In the genomic region with DNA sequence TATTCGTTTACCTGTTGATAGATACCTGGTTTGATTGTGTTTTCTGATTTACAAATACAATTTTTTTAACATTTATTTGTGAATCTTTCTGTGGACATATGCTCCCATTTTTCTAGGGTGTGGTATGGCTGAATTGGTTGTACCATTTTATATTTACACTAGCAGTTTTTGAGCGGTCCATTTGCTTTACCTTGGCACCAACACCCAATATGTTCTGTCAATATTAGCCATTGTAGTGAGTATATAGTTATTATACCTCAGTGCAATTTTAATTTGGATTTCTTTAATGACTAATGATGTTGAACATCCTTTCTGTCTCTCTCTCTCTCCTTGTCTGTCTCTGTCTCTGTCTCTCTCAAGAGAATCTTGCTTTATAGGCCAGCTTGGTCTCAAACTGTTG, we compare ENCODE assay signal across 1 cellular context.
TF ChIP-seq lines count a peak whose summit lies in the region.

No MANE protein-coding gene starts in this region.

TF ChIP-seq in SK-N-SH treated with all-trans-retinoic acid at 6 μM for 48 hours, 23 proteins besides CTCF, POLR2A, EP300 and RAD21 (continued from another document):
- TF ChIP-seq, protein P1, sequence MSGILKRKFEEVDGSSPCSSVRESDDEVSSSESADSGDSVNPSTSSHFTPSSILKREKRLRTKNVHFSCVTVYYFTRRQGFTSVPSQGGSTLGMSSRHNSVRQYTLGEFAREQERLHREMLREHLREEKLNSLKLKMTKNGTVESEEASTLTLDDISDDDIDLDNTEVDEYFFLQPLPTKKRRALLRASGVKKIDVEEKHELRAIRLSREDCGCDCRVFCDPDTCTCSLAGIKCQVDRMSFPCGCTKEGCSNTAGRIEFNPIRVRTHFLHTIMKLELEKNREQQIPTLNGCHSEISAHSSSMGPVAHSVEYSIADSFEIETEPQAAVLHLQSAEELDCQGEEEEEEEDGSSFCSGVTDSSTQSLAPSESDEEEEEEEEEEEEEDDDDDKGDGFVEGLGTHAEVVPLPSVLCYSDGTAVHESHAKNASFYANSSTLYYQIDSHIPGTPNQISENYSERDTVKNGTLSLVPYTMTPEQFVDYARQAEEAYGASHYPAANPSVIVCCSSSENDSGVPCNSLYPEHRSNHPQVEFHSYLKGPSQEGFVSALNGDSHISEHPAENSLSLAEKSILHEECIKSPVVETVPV (CRISPR knock-in tag; IDR thresholded peaks at IDR 0.05) = no peak
- TF ChIP-seq SNAI2 (CRISPR knock-in tag; IDR thresholded peaks at IDR 0.05) = no peak
- TF ChIP-seq, protein P2, sequence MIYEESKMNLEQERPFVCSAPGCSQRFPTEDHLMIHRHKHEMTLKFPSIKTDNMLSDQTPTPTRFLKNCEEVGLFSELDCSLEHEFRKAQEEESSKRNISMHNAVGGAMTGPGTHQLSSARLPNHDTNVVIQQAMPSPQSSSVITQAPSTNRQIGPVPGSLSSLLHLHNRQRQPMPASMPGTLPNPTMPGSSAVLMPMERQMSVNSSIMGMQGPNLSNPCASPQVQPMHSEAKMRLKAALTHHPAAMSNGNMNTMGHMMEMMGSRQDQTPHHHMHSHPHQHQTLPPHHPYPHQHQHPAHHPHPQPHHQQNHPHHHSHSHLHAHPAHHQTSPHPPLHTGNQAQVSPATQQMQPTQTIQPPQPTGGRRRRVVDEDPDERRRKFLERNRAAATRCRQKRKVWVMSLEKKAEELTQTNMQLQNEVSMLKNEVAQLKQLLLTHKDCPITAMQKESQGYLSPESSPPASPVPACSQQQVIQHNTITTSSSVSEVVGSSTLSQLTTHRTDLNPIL (CRISPR knock-in tag; IDR thresholded peaks at IDR 0.05; ENCODE audit: low read depth) = no peak
- TF ChIP-seq ZFP3 (CRISPR knock-in tag; IDR thresholded peaks at IDR 0.05) = no peak
- no peak for TF ChIP-seq GLIS3 (CRISPR knock-in tag; IDR thresholded peaks at IDR 0.05)
- no peak for TF ChIP-seq CSDC2 (CRISPR knock-in tag; IDR thresholded peaks at IDR 0.05)
- TF ChIP-seq, protein P3, sequence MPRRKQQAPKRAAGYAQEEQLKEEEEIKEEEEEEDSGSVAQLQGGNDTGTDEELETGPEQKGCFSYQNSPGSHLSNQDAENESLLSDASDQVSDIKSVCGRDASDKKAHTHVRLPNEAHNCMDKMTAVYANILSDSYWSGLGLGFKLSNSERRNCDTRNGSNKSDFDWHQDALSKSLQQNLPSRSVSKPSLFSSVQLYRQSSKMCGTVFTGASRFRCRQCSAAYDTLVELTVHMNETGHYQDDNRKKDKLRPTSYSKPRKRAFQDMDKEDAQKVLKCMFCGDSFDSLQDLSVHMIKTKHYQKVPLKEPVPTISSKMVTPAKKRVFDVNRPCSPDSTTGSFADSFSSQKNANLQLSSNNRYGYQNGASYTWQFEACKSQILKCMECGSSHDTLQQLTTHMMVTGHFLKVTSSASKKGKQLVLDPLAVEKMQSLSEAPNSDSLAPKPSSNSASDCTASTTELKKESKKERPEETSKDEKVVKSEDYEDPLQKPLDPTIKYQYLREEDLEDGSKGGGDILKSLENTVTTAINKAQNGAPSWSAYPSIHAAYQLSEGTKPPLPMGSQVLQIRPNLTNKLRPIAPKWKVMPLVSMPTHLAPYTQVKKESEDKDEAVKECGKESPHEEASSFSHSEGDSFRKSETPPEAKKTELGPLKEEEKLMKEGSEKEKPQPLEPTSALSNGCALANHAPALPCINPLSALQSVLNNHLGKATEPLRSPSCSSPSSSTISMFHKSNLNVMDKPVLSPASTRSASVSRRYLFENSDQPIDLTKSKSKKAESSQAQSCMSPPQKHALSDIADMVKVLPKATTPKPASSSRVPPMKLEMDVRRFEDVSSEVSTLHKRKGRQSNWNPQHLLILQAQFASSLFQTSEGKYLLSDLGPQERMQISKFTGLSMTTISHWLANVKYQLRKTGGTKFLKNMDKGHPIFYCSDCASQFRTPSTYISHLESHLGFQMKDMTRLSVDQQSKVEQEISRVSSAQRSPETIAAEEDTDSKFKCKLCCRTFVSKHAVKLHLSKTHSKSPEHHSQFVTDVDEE (CRISPR knock-in tag; IDR thresholded peaks at IDR 0.05) = no peak
- TF ChIP-seq TCF4 (CRISPR knock-in tag; IDR thresholded peaks at IDR 0.05; ENCODE audit: borderline replicate concordance) = no peak
- TF ChIP-seq ISL1 (CRISPR knock-in tag; IDR thresholded peaks at IDR 0.05) = no peak
- TF ChIP-seq, protein P4, sequence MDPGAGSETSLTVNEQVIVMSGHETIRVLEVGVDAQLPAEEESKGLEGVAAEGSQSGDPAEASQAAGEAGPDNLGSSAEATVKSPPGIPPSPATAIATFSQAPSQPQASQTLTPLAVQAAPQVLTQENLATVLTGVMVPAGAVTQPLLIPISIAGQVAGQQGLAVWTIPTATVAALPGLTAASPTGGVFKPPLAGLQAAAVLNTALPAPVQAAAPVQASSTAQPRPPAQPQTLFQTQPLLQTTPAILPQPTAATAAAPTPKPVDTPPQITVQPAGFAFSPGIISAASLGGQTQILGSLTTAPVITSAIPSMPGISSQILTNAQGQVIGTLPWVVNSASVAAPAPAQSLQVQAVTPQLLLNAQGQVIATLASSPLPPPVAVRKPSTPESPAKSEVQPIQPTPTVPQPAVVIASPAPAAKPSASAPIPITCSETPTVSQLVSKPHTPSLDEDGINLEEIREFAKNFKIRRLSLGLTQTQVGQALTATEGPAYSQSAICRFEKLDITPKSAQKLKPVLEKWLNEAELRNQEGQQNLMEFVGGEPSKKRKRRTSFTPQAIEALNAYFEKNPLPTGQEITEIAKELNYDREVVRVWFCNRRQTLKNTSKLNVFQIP (CRISPR knock-in tag; IDR thresholded peaks at IDR 0.05; ENCODE audit: borderline replicate concordance, low read depth) = no peak
